Comparison of ENCODE assay signal across 21 cellular contexts in genomic region chr19:27654266-27654990, GRCh38.
"Had no signal": no experiment of that assay in that cellular context is flagged by ENCODE, and none has a peak within 500 bp of the region (broad histone marks: within the 10 kb centered on the region; RNA-seq: fewer than 3 reads in every experiment).

No MANE protein-coding gene starts in this region.

- H3K36me3 Mint-ChIP-seq: activated naive CD4-positive, alpha-beta T cell treated with anti-CD3 and anti-CD28 coated beads, Interleukin-2, amount 50 U/mL, for 24 hours had no signal

- DNase-seq: activated CD4-positive, alpha-beta memory T cell treated with anti-CD3 and anti-CD28 coated beads, Interleukin-2, amount 10 ng/mL, durations not matched to agents 7 days and 5 days; activated CD4-positive, alpha-beta T cell treated with anti-CD3 and anti-CD28 coated beads, Interleukin-2, amount 10 ng/mL, durations not matched to agents 24 days and 14 days; activated CD4-positive, CD25-positive, alpha-beta regulatory T cell treated with anti-CD3 and anti-CD28 coated beads, Interleukin-2, amount 50 U/mL, for 72 hours; activated gamma-delta T cell; activated naive CD8-positive, alpha-beta T cell treated with anti-CD3 and anti-CD28 coated beads, Interleukin-2, amount 50 U/mL, for 24 hours; activated T-cell treated with anti-CD3 and anti-CD28 coated beads, Interleukin-2, amount 50 U/mL, for 1 hour; amygdala; caudate nucleus; foreskin melanocyte; left ventricle myocardium inferior; naive thymus-derived CD8-positive, alpha-beta T cell; nucleus accumbens; right cardiac atrium; spleen; stimulated activated naive CD4-positive, alpha-beta T cell; T-helper 2 cell had no signal

- ATAC-seq: activated naive CD8-positive, alpha-beta T cell treated with anti-CD3 and anti-CD28 coated beads, Interleukin-2, amount 50 U/mL, for 24 hours; esophagus mucosa; naive thymus-derived CD8-positive, alpha-beta T cell; right cardiac atrium; SK-N-SH treated with all-trans-retinoic acid at 6 μM for 48 hours had no signal

- H3K27me3 Mint-ChIP-seq: activated CD4-positive, alpha-beta memory T cell treated with anti-CD3 and anti-CD28 coated beads, Interleukin-2, amount 10 ng/mL, durations not matched to agents 7 days and 5 days; activated CD4-positive, alpha-beta T cell treated with anti-CD3 and anti-CD28 coated beads, Interleukin-2, amount 10 ng/mL, durations not matched to agents 24 days and 14 days; activated naive CD4-positive, alpha-beta T cell treated with anti-CD3 and anti-CD28 coated beads, Interleukin-2, amount 50 U/mL, for 24 hours; activated naive CD8-positive, alpha-beta T cell treated with anti-CD3 and anti-CD28 coated beads, Interleukin-2, amount 50 U/mL, for 24 hours; naive thymus-derived CD8-positive, alpha-beta T cell had no signal

- H3K4me1 Mint-ChIP-seq: activated CD4-positive, alpha-beta memory T cell treated with anti-CD3 and anti-CD28 coated beads, Interleukin-2, amount 10 ng/mL, durations not matched to agents 7 days and 5 days; activated CD4-positive, alpha-beta T cell treated with anti-CD3 and anti-CD28 coated beads, Interleukin-2, amount 10 ng/mL, durations not matched to agents 24 days and 14 days; activated naive CD4-positive, alpha-beta T cell treated with anti-CD3 and anti-CD28 coated beads, Interleukin-2, amount 50 U/mL, for 24 hours; activated naive CD8-positive, alpha-beta T cell treated with anti-CD3 and anti-CD28 coated beads, Interleukin-2, amount 50 U/mL, for 24 hours; naive thymus-derived CD8-positive, alpha-beta T cell; neural crest cell had no signal

- H3K27ac Mint-ChIP-seq: activated CD4-positive, alpha-beta memory T cell treated with anti-CD3 and anti-CD28 coated beads, Interleukin-2, amount 10 ng/mL, durations not matched to agents 7 days and 5 days; activated CD4-positive, alpha-beta T cell treated with anti-CD3 and anti-CD28 coated beads, Interleukin-2, amount 10 ng/mL, durations not matched to agents 24 days and 14 days; activated naive CD4-positive, alpha-beta T cell treated with anti-CD3 and anti-CD28 coated beads, Interleukin-2, amount 50 U/mL, for 24 hours; activated naive CD8-positive, alpha-beta T cell treated with anti-CD3 and anti-CD28 coated beads, Interleukin-2, amount 50 U/mL, for 24 hours; activated T-helper 1 cell treated with anti-CD3 and anti-CD28 coated beads, Interleukin-12 subunit alpha, Interleukin-12 subunit beta, Interleukin-2, Interleukin-4 antibody, amounts not matched to agents 30 ng/mL and 10 ng/mL and 1 ng/mL, durations not matched to agents 14 hours and 24 hours and 36 hours; naive thymus-derived CD8-positive, alpha-beta T cell had no signal

- H3K4me3 Mint-ChIP-seq: activated CD4-positive, alpha-beta memory T cell treated with anti-CD3 and anti-CD28 coated beads, Interleukin-2, amount 10 ng/mL, durations not matched to agents 7 days and 5 days; activated CD4-positive, alpha-beta T cell treated with anti-CD3 and anti-CD28 coated beads, Interleukin-2, amount 10 ng/mL, durations not matched to agents 24 days and 14 days; activated naive CD4-positive, alpha-beta T cell treated with anti-CD3 and anti-CD28 coated beads, Interleukin-2, amount 50 U/mL, for 24 hours; activated naive CD8-positive, alpha-beta T cell treated with anti-CD3 and anti-CD28 coated beads, Interleukin-2, amount 50 U/mL, for 24 hours; activated T-helper 1 cell treated with anti-CD3 and anti-CD28 coated beads, Interleukin-12 subunit alpha, Interleukin-12 subunit beta, Interleukin-2, Interleukin-4 antibody, amounts not matched to agents 30 ng/mL and 10 ng/mL and 1 ng/mL, durations not matched to agents 14 hours and 24 hours and 36 hours; naive thymus-derived CD8-positive, alpha-beta T cell; neural crest cell had no signal
